ENCODE assay signal across 20 cellular contexts in genomic region chr17:5631958-5632357, GRCh38.
"Had no signal": no experiment of that assay in that cellular context is flagged by ENCODE, and none has a peak within 500 bp of the region (broad histone marks: within the 10 kb centered on the region; RNA-seq: fewer than 3 reads in every experiment).

No MANE protein-coding gene starts in this region.

- ATAC-seq: activated T-helper 17 cell treated with anti-CD3 and anti-CD28 coated beads, Interleukin-2, amount 50 U/mL, for 72 hours; heart left ventricle; left ventricle myocardium superior; pancreas; stimulated activated naive CD8-positive, alpha-beta T cell treated with anti-CD3 and anti-CD28 coated beads, Interleukin-15, amount 100 ng/mL, for 72 hours had no signal

- FAIRE-seq: endometrium, kidney, pancreas had no signal

- DNase-seq: activated CD4-positive, alpha-beta T cell treated with anti-CD3 and anti-CD28 coated beads, Interleukin-2, amount 10 ng/mL, durations not matched to agents 7 days and 5 days; activated CD4-positive, CD25-positive, alpha-beta regulatory T cell; activated T-cell treated with anti-CD3 and anti-CD28 coated beads for 4 hours; amniotic stem cell; brain microvascular endothelial cell; dorsolateral prefrontal cortex; esophagus squamous epithelium; foreskin melanocyte; heart left ventricle; kidney; left ventricle myocardium superior; pancreas; stimulated activated CD4-positive, alpha-beta T cell treated with anti-CD3 and anti-CD28 coated beads, Interleukin-4, amount 100 ng/mL, for 1 hour; stimulated activated CD8-positive, alpha-beta memory T cell treated with anti-CD3 and anti-CD28 coated beads, Interleukin-4, amount 100 ng/mL, for 48 hours; stimulated activated naive CD8-positive, alpha-beta T cell treated with anti-CD3 and anti-CD28 coated beads, Interleukin-15, amount 100 ng/mL, for 72 hours had no signal

- H3K9me3 Mint-ChIP-seq: activated CD4-positive, alpha-beta T cell treated with anti-CD3 and anti-CD28 coated beads, Interleukin-2, amount 10 ng/mL, durations not matched to agents 7 days and 5 days; activated naive CD4-positive, alpha-beta T cell treated with anti-CD3 and anti-CD28 coated beads, Interleukin-2, amount 50 U/mL, for 24 hours; activated T-helper 17 cell treated with anti-CD3 and anti-CD28 coated beads, Interleukin-2, amount 50 U/mL, for 72 hours; neural crest cell; stimulated activated naive CD8-positive, alpha-beta T cell treated with anti-CD3 and anti-CD28 coated beads, Interleukin-15, amount 100 ng/mL, for 72 hours had no signal

- H3K4me1 ChIP-seq: esophagus squamous epithelium, heart left ventricle, pancreas had no signal

- H3K36me3 ChIP-seq: brain microvascular endothelial cell, esophagus squamous epithelium, heart left ventricle, pancreas, thoracic aorta had no signal

- H3K4me3 Mint-ChIP-seq: activated CD4-positive, alpha-beta T cell treated with anti-CD3 and anti-CD28 coated beads, Interleukin-2, amount 10 ng/mL, durations not matched to agents 7 days and 5 days; activated naive CD4-positive, alpha-beta T cell treated with anti-CD3 and anti-CD28 coated beads, Interleukin-2, amount 50 U/mL, for 24 hours; activated T-helper 17 cell treated with anti-CD3 and anti-CD28 coated beads, Interleukin-2, amount 50 U/mL, for 72 hours; neural crest cell; stimulated activated naive CD8-positive, alpha-beta T cell treated with anti-CD3 and anti-CD28 coated beads, Interleukin-15, amount 100 ng/mL, for 72 hours had no signal

- H3K27me3 ChIP-seq: brain microvascular endothelial cell, pancreas had no signal

- H3K4me3 ChIP-seq: dorsolateral prefrontal cortex, esophagus squamous epithelium, heart left ventricle, pancreas, thoracic aorta had no signal

- H3K27ac ChIP-seq: brain microvascular endothelial cell, dorsolateral prefrontal cortex, esophagus squamous epithelium, heart left ventricle, pancreas, thoracic aorta had no signal

- H3K4me1 Mint-ChIP-seq: activated CD4-positive, alpha-beta T cell treated with anti-CD3 and anti-CD28 coated beads, Interleukin-2, amount 10 ng/mL, durations not matched to agents 7 days and 5 days; activated naive CD4-positive, alpha-beta T cell treated with anti-CD3 and anti-CD28 coated beads, Interleukin-2, amount 50 U/mL, for 24 hours; activated T-helper 17 cell treated with anti-CD3 and anti-CD28 coated beads, Interleukin-2, amount 50 U/mL, for 72 hours; neural crest cell; stimulated activated naive CD8-positive, alpha-beta T cell treated with anti-CD3 and anti-CD28 coated beads, Interleukin-15, amount 100 ng/mL, for 72 hours had no signal

- H3K36me3 Mint-ChIP-seq: activated naive CD4-positive, alpha-beta T cell treated with anti-CD3 and anti-CD28 coated beads, Interleukin-2, amount 50 U/mL, for 24 hours had no signal

- H3K9me3 ChIP-seq: esophagus squamous epithelium, heart left ventricle, pancreas, thoracic aorta had no signal

- H3K27ac Mint-ChIP-seq: activated CD4-positive, alpha-beta T cell treated with anti-CD3 and anti-CD28 coated beads, Interleukin-2, amount 10 ng/mL, durations not matched to agents 7 days and 5 days; activated naive CD4-positive, alpha-beta T cell treated with anti-CD3 and anti-CD28 coated beads, Interleukin-2, amount 50 U/mL, for 24 hours; activated T-helper 17 cell treated with anti-CD3 and anti-CD28 coated beads, Interleukin-2, amount 50 U/mL, for 72 hours; stimulated activated naive CD8-positive, alpha-beta T cell treated with anti-CD3 and anti-CD28 coated beads, Interleukin-15, amount 100 ng/mL, for 72 hours had no signal
